Comparison of ENCODE assay signal across 1 cellular context in the genomic region with DNA sequence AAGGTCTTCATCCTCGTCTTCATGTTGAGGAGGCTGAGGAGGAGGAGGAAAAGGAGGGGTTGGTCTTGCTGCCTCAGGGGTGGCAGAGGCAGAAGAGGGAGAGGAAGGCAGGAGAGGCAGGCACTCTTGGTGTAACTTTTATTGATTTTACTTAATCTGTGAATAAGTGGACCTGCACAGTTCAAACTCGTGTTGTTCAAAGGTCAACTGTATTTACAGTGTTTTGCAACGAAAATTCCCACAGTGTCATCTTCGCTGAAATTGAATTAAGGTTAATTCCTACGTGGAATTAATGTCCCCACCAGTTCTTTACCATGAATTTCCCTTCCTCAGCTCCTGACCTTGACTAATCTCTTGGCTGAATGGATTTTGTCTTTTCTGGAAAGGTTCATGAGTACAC.
TF ChIP-seq lines count a peak whose summit lies in the region.

No MANE protein-coding gene starts in this region.

TF ChIP-seq in HepG2, 621 proteins besides CTCF, POLR2A, EP300 and RAD21 (continued from another document and continues in another):
- TF ChIP-seq, protein P1, sequence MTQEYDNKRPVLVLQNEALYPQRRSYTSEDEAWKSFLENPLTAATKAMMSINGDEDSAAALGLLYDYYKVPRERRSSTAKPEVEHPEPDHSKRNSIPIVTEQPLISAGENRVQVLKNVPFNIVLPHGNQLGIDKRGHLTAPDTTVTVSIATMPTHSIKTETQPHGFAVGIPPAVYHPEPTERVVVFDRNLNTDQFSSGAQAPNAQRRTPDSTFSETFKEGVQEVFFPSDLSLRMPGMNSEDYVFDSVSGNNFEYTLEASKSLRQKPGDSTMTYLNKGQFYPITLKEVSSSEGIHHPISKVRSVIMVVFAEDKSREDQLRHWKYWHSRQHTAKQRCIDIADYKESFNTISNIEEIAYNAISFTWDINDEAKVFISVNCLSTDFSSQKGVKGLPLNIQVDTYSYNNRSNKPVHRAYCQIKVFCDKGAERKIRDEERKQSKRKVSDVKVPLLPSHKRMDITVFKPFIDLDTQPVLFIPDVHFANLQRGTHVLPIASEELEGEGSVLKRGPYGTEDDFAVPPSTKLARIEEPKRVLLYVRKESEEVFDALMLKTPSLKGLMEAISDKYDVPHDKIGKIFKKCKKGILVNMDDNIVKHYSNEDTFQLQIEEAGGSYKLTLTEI (CRISPR knock-in tag; conservative IDR thresholded peaks at IDR 0.05): no peak
- no peak for TF ChIP-seq RAD51 (IDR thresholded peaks at IDR 0.05; ENCODE audit: borderline replicate concordance)
- 0 out of 2 replicates have a peak, but pooled peaks have one; percentile 36 for TF ChIP-seq SIX4 (CRISPR knock-in tag; IDR thresholded peaks at IDR 0.05)
- peak; percentile 59; the same call in 1 of the 2 replicates for TF ChIP-seq RXRB (CRISPR knock-in tag; IDR thresholded peaks at IDR 0.05; ENCODE audit: borderline replicate concordance)
- TF ChIP-seq FOXA1 (IDR thresholded peaks at IDR 0.05): peak; percentile 33; the same call in 1 of the 2 replicates
- peak; percentile 75 for TF ChIP-seq FOXA1 (CRISPR knock-in tag; IDR thresholded peaks at IDR 0.05)
- no peak for TF ChIP-seq HOXA3 (CRISPR knock-in tag; IDR thresholded peaks at IDR 0.05)
- TF ChIP-seq CREM (IDR thresholded peaks at IDR 0.05): peak; percentile 2; the same call in 1 of the 2 replicates
- no peak for TF ChIP-seq CREM (CRISPR knock-in tag; IDR thresholded peaks at IDR 0.05)
- TF ChIP-seq, protein P2, sequence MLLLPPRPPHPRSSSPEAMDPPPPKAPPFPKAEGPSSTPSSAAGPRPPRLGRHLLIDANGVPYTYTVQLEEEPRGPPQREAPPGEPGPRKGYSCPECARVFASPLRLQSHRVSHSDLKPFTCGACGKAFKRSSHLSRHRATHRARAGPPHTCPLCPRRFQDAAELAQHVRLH (CRISPR knock-in tag; IDR thresholded peaks at IDR 0.05; ENCODE audit: borderline replicate concordance, low read depth): no peak
- peak; percentile 59 for TF ChIP-seq SKI (IDR thresholded peaks at IDR 0.05; ENCODE audit: partially characterized antibody)
- TF ChIP-seq PAWR (CRISPR knock-in tag; IDR thresholded peaks at IDR 0.05; ENCODE audit: borderline replicate concordance): no peak
- no peak for TF ChIP-seq ZNF225 (CRISPR knock-in tag; IDR thresholded peaks at IDR 0.05)
- TF ChIP-seq SRSF4 (IDR thresholded peaks at IDR 0.05; ENCODE audit: low read depth, low read length, poor library complexity, severe bottlenecking): no peak
- TF ChIP-seq, protein P3, sequence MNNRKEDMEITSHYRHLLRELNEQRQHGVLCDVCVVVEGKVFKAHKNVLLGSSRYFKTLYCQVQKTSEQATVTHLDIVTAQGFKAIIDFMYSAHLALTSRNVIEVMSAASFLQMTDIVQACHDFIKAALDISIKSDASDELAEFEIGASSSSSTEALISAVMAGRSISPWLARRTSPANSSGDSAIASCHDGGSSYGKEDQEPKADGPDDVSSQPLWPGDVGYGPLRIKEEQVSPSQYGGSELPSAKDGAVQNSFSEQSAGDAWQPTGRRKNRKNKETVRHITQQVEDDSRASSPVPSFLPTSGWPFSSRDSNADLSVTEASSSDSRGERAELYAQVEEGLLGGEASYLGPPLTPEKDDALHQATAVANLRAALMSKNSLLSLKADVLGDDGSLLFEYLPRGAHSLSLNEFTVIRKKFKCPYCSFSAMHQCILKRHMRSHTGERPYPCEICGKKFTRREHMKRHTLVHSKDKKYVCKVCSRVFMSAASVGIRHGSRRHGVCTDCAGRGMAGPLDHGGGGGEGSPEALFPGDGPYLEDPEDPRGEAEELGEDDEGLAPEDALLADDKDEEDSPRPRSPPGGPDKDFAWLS (CRISPR knock-in tag; IDR thresholded peaks at IDR 0.05; ENCODE audit: borderline replicate concordance): no peak
- TF ChIP-seq GFI1 (CRISPR knock-in tag; IDR thresholded peaks at IDR 0.05; ENCODE audit: borderline replicate concordance): no peak
- 0 out of 2 replicates have a peak, but pooled peaks have one; percentile 72 for TF ChIP-seq ZNF780A (CRISPR knock-in tag; IDR thresholded peaks at IDR 0.05)
- TF ChIP-seq, protein P4, sequence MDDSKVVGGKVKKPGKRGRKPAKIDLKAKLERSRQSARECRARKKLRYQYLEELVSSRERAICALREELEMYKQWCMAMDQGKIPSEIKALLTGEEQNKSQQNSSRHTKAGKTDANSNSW (CRISPR knock-in tag; IDR thresholded peaks at IDR 0.05; ENCODE audit: borderline replicate concordance): no peak
- TF ChIP-seq, protein P5, sequence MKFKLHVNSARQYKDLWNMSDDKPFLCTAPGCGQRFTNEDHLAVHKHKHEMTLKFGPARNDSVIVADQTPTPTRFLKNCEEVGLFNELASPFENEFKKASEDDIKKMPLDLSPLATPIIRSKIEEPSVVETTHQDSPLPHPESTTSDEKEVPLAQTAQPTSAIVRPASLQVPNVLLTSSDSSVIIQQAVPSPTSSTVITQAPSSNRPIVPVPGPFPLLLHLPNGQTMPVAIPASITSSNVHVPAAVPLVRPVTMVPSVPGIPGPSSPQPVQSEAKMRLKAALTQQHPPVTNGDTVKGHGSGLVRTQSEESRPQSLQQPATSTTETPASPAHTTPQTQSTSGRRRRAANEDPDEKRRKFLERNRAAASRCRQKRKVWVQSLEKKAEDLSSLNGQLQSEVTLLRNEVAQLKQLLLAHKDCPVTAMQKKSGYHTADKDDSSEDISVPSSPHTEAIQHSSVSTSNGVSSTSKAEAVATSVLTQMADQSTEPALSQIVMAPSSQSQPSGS (CRISPR knock-in tag; IDR thresholded peaks at IDR 0.05): peak; percentile 31; the same call in 1 of the 2 replicates
- TF ChIP-seq, protein P6, sequence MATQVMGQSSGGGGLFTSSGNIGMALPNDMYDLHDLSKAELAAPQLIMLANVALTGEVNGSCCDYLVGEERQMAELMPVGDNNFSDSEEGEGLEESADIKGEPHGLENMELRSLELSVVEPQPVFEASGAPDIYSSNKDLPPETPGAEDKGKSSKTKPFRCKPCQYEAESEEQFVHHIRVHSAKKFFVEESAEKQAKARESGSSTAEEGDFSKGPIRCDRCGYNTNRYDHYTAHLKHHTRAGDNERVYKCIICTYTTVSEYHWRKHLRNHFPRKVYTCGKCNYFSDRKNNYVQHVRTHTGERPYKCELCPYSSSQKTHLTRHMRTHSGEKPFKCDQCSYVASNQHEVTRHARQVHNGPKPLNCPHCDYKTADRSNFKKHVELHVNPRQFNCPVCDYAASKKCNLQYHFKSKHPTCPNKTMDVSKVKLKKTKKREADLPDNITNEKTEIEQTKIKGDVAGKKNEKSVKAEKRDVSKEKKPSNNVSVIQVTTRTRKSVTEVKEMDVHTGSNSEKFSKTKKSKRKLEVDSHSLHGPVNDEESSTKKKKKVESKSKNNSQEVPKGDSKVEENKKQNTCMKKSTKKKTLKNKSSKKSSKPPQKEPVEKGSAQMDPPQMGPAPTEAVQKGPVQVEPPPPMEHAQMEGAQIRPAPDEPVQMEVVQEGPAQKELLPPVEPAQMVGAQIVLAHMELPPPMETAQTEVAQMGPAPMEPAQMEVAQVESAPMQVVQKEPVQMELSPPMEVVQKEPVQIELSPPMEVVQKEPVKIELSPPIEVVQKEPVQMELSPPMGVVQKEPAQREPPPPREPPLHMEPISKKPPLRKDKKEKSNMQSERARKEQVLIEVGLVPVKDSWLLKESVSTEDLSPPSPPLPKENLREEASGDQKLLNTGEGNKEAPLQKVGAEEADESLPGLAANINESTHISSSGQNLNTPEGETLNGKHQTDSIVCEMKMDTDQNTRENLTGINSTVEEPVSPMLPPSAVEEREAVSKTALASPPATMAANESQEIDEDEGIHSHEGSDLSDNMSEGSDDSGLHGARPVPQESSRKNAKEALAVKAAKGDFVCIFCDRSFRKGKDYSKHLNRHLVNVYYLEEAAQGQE (IDR thresholded peaks at IDR 0.05; ENCODE audit: borderline replicate concordance in 1 of 2, low read depth in 1 of 2, low read length in 2 of 2): 0 out of 4 replicates have a peak, but pooled peaks of 1 of the 2 experiments have one; percentile 33
- no peak for TF ChIP-seq SP1 (IDR thresholded peaks at IDR 0.05)
- no peak for TF ChIP-seq SP1 (CRISPR knock-in tag; IDR thresholded peaks at IDR 0.05)
- TF ChIP-seq BCL6 (CRISPR knock-in tag; IDR thresholded peaks at IDR 0.05): peak; percentile 84
- TF ChIP-seq MIER2 (CRISPR knock-in tag; IDR thresholded peaks at IDR 0.05): 0 out of 2 replicates have a peak, but pooled peaks have one; percentile 18
- TF ChIP-seq RELA (CRISPR knock-in tag; IDR thresholded peaks at IDR 0.05): no peak
- TF ChIP-seq PHF21A (CRISPR knock-in tag; IDR thresholded peaks at IDR 0.05): no peak
- no peak for TF ChIP-seq ZMYM4 (CRISPR knock-in tag; IDR thresholded peaks at IDR 0.05)
- TF ChIP-seq TBP (CRISPR knock-in tag; IDR thresholded peaks at IDR 0.05): no peak
- TF ChIP-seq NBN (conservative IDR thresholded peaks at IDR 0.05): no peak
- TF ChIP-seq KAT2B (IDR thresholded peaks at IDR 0.05; ENCODE audit: borderline replicate concordance, low read depth, low read length): 0 out of 2 replicates have a peak, but pooled peaks have one; percentile 28
- peak; percentile 66 for TF ChIP-seq CEBPG (CRISPR knock-in tag; IDR thresholded peaks at IDR 0.05)
- TF ChIP-seq, protein P7, sequence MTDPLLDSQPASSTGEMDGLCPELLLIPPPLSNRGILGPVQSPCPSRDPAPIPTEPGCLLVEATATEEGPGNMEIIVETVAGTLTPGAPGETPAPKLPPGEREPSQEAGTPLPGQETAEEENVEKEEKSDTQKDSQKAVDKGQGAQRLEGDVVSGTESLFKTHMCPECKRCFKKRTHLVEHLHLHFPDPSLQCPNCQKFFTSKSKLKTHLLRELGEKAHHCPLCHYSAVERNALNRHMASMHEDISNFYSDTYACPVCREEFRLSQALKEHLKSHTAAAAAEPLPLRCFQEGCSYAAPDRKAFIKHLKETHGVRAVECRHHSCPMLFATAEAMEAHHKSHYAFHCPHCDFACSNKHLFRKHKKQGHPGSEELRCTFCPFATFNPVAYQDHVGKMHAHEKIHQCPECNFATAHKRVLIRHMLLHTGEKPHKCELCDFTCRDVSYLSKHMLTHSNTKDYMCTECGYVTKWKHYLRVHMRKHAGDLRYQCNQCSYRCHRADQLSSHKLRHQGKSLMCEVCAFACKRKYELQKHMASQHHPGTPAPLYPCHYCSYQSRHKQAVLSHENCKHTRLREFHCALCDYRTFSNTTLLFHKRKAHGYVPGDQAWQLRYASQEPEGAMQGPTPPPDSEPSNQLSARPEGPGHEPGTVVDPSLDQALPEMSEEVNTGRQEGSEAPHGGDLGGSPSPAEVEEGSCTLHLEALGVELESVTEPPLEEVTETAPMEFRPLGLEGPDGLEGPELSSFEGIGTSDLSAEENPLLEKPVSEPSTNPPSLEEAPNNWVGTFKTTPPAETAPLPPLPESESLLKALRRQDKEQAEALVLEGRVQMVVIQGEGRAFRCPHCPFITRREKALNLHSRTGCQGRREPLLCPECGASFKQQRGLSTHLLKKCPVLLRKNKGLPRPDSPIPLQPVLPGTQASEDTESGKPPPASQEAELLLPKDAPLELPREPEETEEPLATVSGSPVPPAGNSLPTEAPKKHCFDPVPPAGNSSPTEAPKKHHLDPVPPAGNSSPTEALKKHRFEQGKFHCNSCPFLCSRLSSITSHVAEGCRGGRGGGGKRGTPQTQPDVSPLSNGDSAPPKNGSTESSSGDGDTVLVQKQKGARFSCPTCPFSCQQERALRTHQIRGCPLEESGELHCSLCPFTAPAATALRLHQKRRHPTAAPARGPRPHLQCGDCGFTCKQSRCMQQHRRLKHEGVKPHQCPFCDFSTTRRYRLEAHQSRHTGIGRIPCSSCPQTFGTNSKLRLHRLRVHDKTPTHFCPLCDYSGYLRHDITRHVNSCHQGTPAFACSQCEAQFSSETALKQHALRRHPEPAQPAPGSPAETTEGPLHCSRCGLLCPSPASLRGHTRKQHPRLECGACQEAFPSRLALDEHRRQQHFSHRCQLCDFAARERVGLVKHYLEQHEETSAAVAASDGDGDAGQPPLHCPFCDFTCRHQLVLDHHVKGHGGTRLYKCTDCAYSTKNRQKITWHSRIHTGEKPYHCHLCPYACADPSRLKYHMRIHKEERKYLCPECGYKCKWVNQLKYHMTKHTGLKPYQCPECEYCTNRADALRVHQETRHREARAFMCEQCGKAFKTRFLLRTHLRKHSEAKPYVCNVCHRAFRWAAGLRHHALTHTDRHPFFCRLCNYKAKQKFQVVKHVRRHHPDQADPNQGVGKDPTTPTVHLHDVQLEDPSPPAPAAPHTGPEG (CRISPR knock-in tag; IDR thresholded peaks at IDR 0.05): no peak
- no peak for TF ChIP-seq HIVEP1 (CRISPR knock-in tag; IDR thresholded peaks at IDR 0.05)
- no peak for TF ChIP-seq MBD4 (IDR thresholded peaks at IDR 0.05; ENCODE audit: borderline replicate concordance, low read length)
- no peak for TF ChIP-seq TSC22D2 (CRISPR knock-in tag; IDR thresholded peaks at IDR 0.05; ENCODE audit: borderline replicate concordance)
- TF ChIP-seq SNRNP70 (IDR thresholded peaks at IDR 0.05; ENCODE audit: low read depth, low read length): no peak
- 0 out of 2 replicates have a peak, but pooled peaks have one; percentile 5 for TF ChIP-seq FOXK2 (IDR thresholded peaks at IDR 0.05)
- peak; percentile 72 for TF ChIP-seq HHEX (CRISPR knock-in tag; IDR thresholded peaks at IDR 0.05)
- TF ChIP-seq ZNF343 (CRISPR knock-in tag; IDR thresholded peaks at IDR 0.05): no peak
- TF ChIP-seq ZNF10 (CRISPR knock-in tag; IDR thresholded peaks at IDR 0.05; ENCODE audit: borderline replicate concordance, low read depth): no peak
- TF ChIP-seq ZFP90 (CRISPR knock-in tag; IDR thresholded peaks at IDR 0.05; ENCODE audit: borderline replicate concordance): no peak
- peak; percentile 82 for TF ChIP-seq CEBPB (IDR thresholded peaks at IDR 0.05; ENCODE audit: borderline replicate concordance, low read depth, low read length)
- TF ChIP-seq ZNF510 (CRISPR knock-in tag; IDR thresholded peaks at IDR 0.05; ENCODE audit: low read depth): no peak
- peak in 1 of 2 experiments; percentile 24; a peak in 1 of 4 replicates for TF ChIP-seq KLF16 (CRISPR knock-in tag; IDR thresholded peaks at IDR 0.05)
- TF ChIP-seq JARID2 (CRISPR knock-in tag; IDR thresholded peaks at IDR 0.05; ENCODE audit: insufficient replicate concordance): no peak
- TF ChIP-seq FOXP1 (IDR thresholded peaks at IDR 0.05): peak; percentile 58; the same call in 1 of the 2 replicates
- TF ChIP-seq FOXP1 (CRISPR knock-in tag; IDR thresholded peaks at IDR 0.05): peak; percentile 68; the same call in 1 of the 2 replicates
